In genomic region chr5:79243224-79243623, GRCh38 we compare ENCODE assay signal across 24 cellular contexts. TPM values are rescaled to one million over a fixed set of nuclear protein-coding genes. Genes with fewer than 3 reads are reported as not detected.
A peak's percentile ranks its signal among the peaks of the same experiment; 100 is the strongest.
DNase-seq lines count a peak whose midpoint lies in the region; ATAC-seq, FAIRE-seq and TF ChIP-seq lines count a peak whose summit lies in the region.
"Had no signal": no experiment of that assay in that cellular context is flagged by ENCODE, and none has a peak within 500 bp of the region (broad histone marks: within the 10 kb centered on the region; RNA-seq: fewer than 3 reads in every experiment).

No MANE protein-coding gene starts in this region.

- no peaks in the 10 kb centered on the region for H3K36me3 Mint-ChIP-seq in T-helper 17 cell (ENCODE audit: low read depth)

- DNase-seq in NCI-H82 (lab: John Stamatoyannopoulos, UW) (peak; percentile 14), NCI-H82 treated with DMSO at 0.1 percent for 48 hours (lab: John Stamatoyannopoulos, UW; ENCODE audit: unreplicated experiment) (no peak), D721Med (ENCODE audit: insufficient read length, low spot score) (no peak), T-helper 17 cell (no peak), myocyte (ENCODE audit: low read depth) (peak; percentile 12), AG08395 (ENCODE audit: low spot score) (no peak), hepatic stellate cell (ENCODE audit: low spot score) (no peak), NOMO-1 treated with dmso at 0.1 percent for 144 hours (lab: John Stamatoyannopoulos, UW; ENCODE audit: unreplicated experiment) (no peak)
- DNase-seq: 8988T, AML-193, C1 segment of cervical spinal cord, DND-41, IMR-90, Karpas-422, MG63, NCI-H1417, NCI-H1694 treated with DMSO at 0.1 percent for 48 hours, NCI-H2107, NCI-H446 treated with DMSO at 0.1 percent for 48 hours, NCI-H526 treated with DMSO at 0.1 percent for 48 hours, SJCRH30 had no signal

- H3K27me3 Mint-ChIP-seq in T-helper 17 cell, result no peaks in the 10 kb centered on the region

- ATAC-seq in T-helper 17 cell, result no peak

- peaks cover 45% of the 10 kb centered on the region for H3K4me1 Mint-ChIP-seq in T-helper 17 cell

- no peaks in the 10 kb centered on the region for H3K9me3 ChIP-seq in T-helper 17 cell (ENCODE audit: control insufficient read depth, low read length, poor library complexity, severe bottlenecking)
- H3K9me3 ChIP-seq: MG63, SJCRH30 had no signal

- FAIRE-seq in D721Med (lab: Jason Lieb, UNC), result no peak
- FAIRE-seq: GM19239, H54, RCC 7860 had no signal

- H3K27ac Mint-ChIP-seq in T-helper 17 cell, result peak overlapping the region; percentile 3

- peak; percentile 25 for TF ChIP-seq CTCF in D721Med (IDR thresholded peaks at IDR 0.05; ENCODE audit: insufficient read depth, missing control alignments)

- peak overlapping the region; percentile 43 for H3K4me3 Mint-ChIP-seq in T-helper 17 cell

RNA-seq across cellular contexts. Expression of gene JMY, which starts 7.3 kb away (rescaled TPM):
- total RNA-seq in T-helper 17 cell (10 to 100 TPM; 60.5 to 74.3 TPM), myocyte (14.9 and 19.8 TPM in 2 replicates)
- 5.1 TPM for polyA plus RNA-seq in myocyte (2012)

Comparison
In these comparisons a context has a peak if more than half of its experiments do, and no peak if none do; other contexts are left out.
1. DNase-seq: peak in NCI-H82 (single experiment) and myocyte (single experiment); none in NCI-H82 treated with DMSO at 0.1 percent for 48 hours (single experiment), D721Med (single experiment), T-helper 17 cell (0 of 3), AG08395 (single experiment), hepatic stellate cell (single experiment) and NOMO-1 treated with dmso at 0.1 percent for 144 hours (single experiment).